16 cellular contexts compared by ENCODE assay signal in genomic region chr4:124948976-124949597, GRCh38.
DNase-seq lines count a peak whose midpoint lies in the region; ATAC-seq, FAIRE-seq and TF ChIP-seq lines count a peak whose summit lies in the region.
"Had no signal": no experiment of that assay in that cellular context is flagged by ENCODE, and none has a peak within 500 bp of the region (broad histone marks: within the 10 kb centered on the region; RNA-seq: fewer than 3 reads in every experiment).

No MANE protein-coding gene starts in this region.

- H4K20me1 ChIP-seq in MM.1S (ENCODE audit: insufficient read depth, low read length): no peaks in the 10 kb centered on the region

- no peaks in the 10 kb centered on the region for H3K9me3 ChIP-seq in MM.1S (replicated peaks; ENCODE audit: insufficient read depth, low read length)

- peak overlapping the region; percentile 46 for H3K4me2 ChIP-seq in MM.1S (ENCODE audit: low read depth, low read length)
- H3K4me2 ChIP-seq in mesendoderm (ENCODE audit: low read length): no peak overlapping the region

- H3K56ac ChIP-seq in mesendoderm (ENCODE audit: low read length): no peak overlapping the region

- H3K4me1 ChIP-seq in MM.1S (ENCODE audit: low read length) (peaks cover 38% of the 10 kb centered on the region), mesendoderm (ENCODE audit: control insufficient read depth, low read depth, low read length) (no peaks in the 10 kb centered on the region)
- H3K4me1 ChIP-seq: spleen had no signal

- no peak overlapping the region for H2BK15ac ChIP-seq in mesendoderm (replicated peaks; ENCODE audit: low read depth)

- H3K79me2 ChIP-seq in MM.1S (ENCODE audit: low read length) (no peaks in the 10 kb centered on the region), mesendoderm (ENCODE audit: control insufficient read depth, insufficient read depth, low read length) (no peaks in the 10 kb centered on the region)

- H3K4ac ChIP-seq in mesendoderm (ENCODE audit: low read depth, low read length): no peak overlapping the region

- H4K8ac ChIP-seq in mesendoderm (ENCODE audit: low read depth, low read length): no peak overlapping the region

- H2BK5ac ChIP-seq in mesendoderm (ENCODE audit: low read length): no peak overlapping the region

- no peak overlapping the region for H2BK120ac ChIP-seq in mesendoderm (ENCODE audit: low read depth, low read length)

- no peak for ATAC-seq in HG03521 (IDR thresholded peaks at IDR 0.05; ENCODE audit: unreplicated experiment)
- ATAC-seq: activated naive CD8-positive, alpha-beta T cell treated with anti-CD3 and anti-CD28 coated beads, Interleukin-2, amount 50 U/mL, for 24 hours; foreskin keratinocyte had no signal

- no peaks in the 10 kb centered on the region for H3K79me1 ChIP-seq in mesendoderm (ENCODE audit: low read length)

- H3K18ac ChIP-seq in mesendoderm (ENCODE audit: low read length): peak overlapping the region; percentile 39

- H3K36me3 ChIP-seq in MM.1S (replicated peaks; ENCODE audit: insufficient read depth, low read length): no peaks in the 10 kb centered on the region
- H3K36me3 ChIP-seq in mesendoderm (ENCODE audit: control insufficient read depth, insufficient read depth, low read length): no peaks in the 10 kb centered on the region
- H3K36me3 ChIP-seq: spleen had no signal

- no peak for TF ChIP-seq CTCF in MM.1S (IDR thresholded peaks at IDR 0.05; ENCODE audit: low read length)
- no peak for TF ChIP-seq CTCF in choroid plexus epithelial cell (conservative IDR thresholded peaks at IDR 0.05; ENCODE audit: low read depth, low read length)

- no CpG with 5 or more reads among the region's 1 CpG for WGBS in mesendoderm (ENCODE audit: extremely low coverage, insufficient coverage, low lambda C conversion rate)

- H3K4me3 ChIP-seq in MM.1S (ENCODE audit: low read length): no peak overlapping the region
- H3K4me3 ChIP-seq in choroid plexus epithelial cell (ENCODE audit: low read depth, low read length): no peak overlapping the region
- no peak overlapping the region for H3K4me3 ChIP-seq in mesendoderm (ENCODE audit: low read length)
- H3K4me3 ChIP-seq: spleen had no signal

- no peak overlapping the region for H2AFZ ChIP-seq in MM.1S (ENCODE audit: low read length)

- no peak overlapping the region for H3K23ac ChIP-seq in mesendoderm (ENCODE audit: low read length)

- H3K9ac ChIP-seq in MM.1S (ENCODE audit: low read length) (no peak overlapping the region), mesendoderm (ENCODE audit: low read length) (no peak overlapping the region)

- no peaks in the 10 kb centered on the region for H3K27me3 ChIP-seq in MM.1S (replicated peaks; ENCODE audit: insufficient read depth, low read length)
- no peaks in the 10 kb centered on the region for H3K27me3 ChIP-seq in mesendoderm (ENCODE audit: insufficient read depth, low read length, poor library complexity)
- H3K27me3 ChIP-seq: foreskin keratinocyte, spleen had no signal

- H3K27ac ChIP-seq in MM.1S (ENCODE audit: low read length): peak overlapping the region; percentile 6; the same call in 1 of the 2 replicates
- no peak overlapping the region for H3K27ac ChIP-seq in mesendoderm (ENCODE audit: low read depth, low read length)
- H3K27ac ChIP-seq: foreskin keratinocyte, spleen had no signal

- no peak for FAIRE-seq in GM19239 (lab: Jason Lieb, UNC)

- no peaks in the 10 kb centered on the region for H3K9me2 ChIP-seq in MM.1S (replicated peaks; ENCODE audit: insufficient read depth, low read length)

- DNase-seq in AG20443 (ENCODE audit: low spot score) (peak; percentile 22), MM.1S (peak; percentile 79), choroid plexus epithelial cell (ENCODE audit: low read depth) (peak; percentile 68), mesendoderm (peak; percentile 52), GM19239 (ENCODE audit: insufficient read length, low spot score) (no peak), SK-N-DZ (ENCODE audit: low spot score) (no peak), NOMO-1 treated with dmso at 0.1 percent for 144 hours (lab: John Stamatoyannopoulos, UW; ENCODE audit: unreplicated experiment) (no peak)
- DNase-seq: activated naive CD8-positive, alpha-beta T cell treated with anti-CD3 and anti-CD28 coated beads, Interleukin-2, amount 50 U/mL, for 24 hours; activated T-cell treated with anti-CD3 and anti-CD28 coated beads, Interleukin-2, amount 50 U/mL, for 1 hour; foreskin keratinocyte; NCI-H1105 treated with DMSO at 0.1 percent for 48 hours; NCI-H446 treated with DMSO at 0.1 percent for 48 hours; spleen; substantia nigra; T-helper 2 cell had no signal

- H3F3A ChIP-seq in MM.1S (ENCODE audit: insufficient read depth, low read length): peaks cover 29% of the 10 kb centered on the region

- no peak overlapping the region for H2AK5ac ChIP-seq in mesendoderm (ENCODE audit: low read length)

- no peak overlapping the region for H4K5ac ChIP-seq in mesendoderm (ENCODE audit: low read length)

Comparison
In these comparisons a context has a peak if more than half of its experiments do, and no peak if none do; other contexts are left out.
1. DNase-seq: peak in AG20443 (single experiment), MM.1S (single experiment), choroid plexus epithelial cell (single experiment) and mesendoderm (single experiment); none in GM19239 (single experiment), SK-N-DZ (single experiment) and NOMO-1 treated with dmso at 0.1 percent for 144 hours (single experiment).